17 cellular contexts compared by ENCODE assay signal in genomic region chr16:30555848-30556473, GRCh38. TPM values are rescaled to one million over a fixed set of nuclear protein-coding genes. Genes with fewer than 3 reads are reported as not detected.
DNase-seq lines count a peak whose midpoint lies in the region; ATAC-seq, FAIRE-seq and TF ChIP-seq lines count a peak whose summit lies in the region.
"Had no signal": no experiment of that assay in that cellular context is flagged by ENCODE, and none has a peak within 500 bp of the region (broad histone marks: within the 10 kb centered on the region; RNA-seq: fewer than 3 reads in every experiment).

No MANE protein-coding gene starts in this region.

- no peak overlapping the region for H3K9ac ChIP-seq in astrocyte (ENCODE audit: low read length)
- H3K9ac ChIP-seq in neural progenitor cell, result no peak overlapping the region

- ATAC-seq in GM19452 (IDR thresholded peaks at IDR 0.05; ENCODE audit: unreplicated experiment), result no peak
- ATAC-seq: gastroesophageal sphincter, GM12878 had no signal

- peaks cover 24% of the 10 kb centered on the region for H3F3A ChIP-seq in neural progenitor cell (ENCODE audit: low read depth)

- H3K27me3 Mint-ChIP-seq in astrocyte (ENCODE audit: low read depth, unreplicated experiment), result no peaks in the 10 kb centered on the region
- peaks cover 6% of the 10 kb centered on the region for H3K27me3 Mint-ChIP-seq in neural progenitor cell (ENCODE audit: insufficient read depth, low read depth)

- H3K9me3 ChIP-seq in HEK293 (ENCODE audit: control insufficient read depth, insufficient read depth, low read depth, low read length) (no peaks in the 10 kb centered on the region), astrocyte (ENCODE audit: insufficient read depth, low read depth, low read length) (no peaks in the 10 kb centered on the region), neural progenitor cell (ENCODE audit: low read depth) (no peaks in the 10 kb centered on the region)
- H3K9me3 ChIP-seq: gastroesophageal sphincter, thyroid gland had no signal

- H3K4me2 ChIP-seq in astrocyte (ENCODE audit: low read length) (no peak overlapping the region), neural progenitor cell (no peak overlapping the region)

- H4K20me1 ChIP-seq in astrocyte (ENCODE audit: insufficient read depth, low read length), result peaks cover 5% of the 10 kb centered on the region
- no peaks in the 10 kb centered on the region for H4K20me1 ChIP-seq in neural progenitor cell (ENCODE audit: low read depth)

- H3K27me3 ChIP-seq in astrocyte (ENCODE audit: insufficient read depth, low read length), result no peaks in the 10 kb centered on the region
- peaks cover 4% of the 10 kb centered on the region for H3K27me3 ChIP-seq in neural progenitor cell
- H3K27me3 ChIP-seq: gastroesophageal sphincter, thyroid gland had no signal

- no peak overlapping the region for H2AFZ ChIP-seq in astrocyte (ENCODE audit: low read depth, low read length)
- H2AFZ ChIP-seq in neural progenitor cell (replicated peaks), result no peak overlapping the region

- H3K27ac Mint-ChIP-seq in astrocyte (ENCODE audit: unreplicated experiment) (no peak overlapping the region), neural progenitor cell (peak overlapping the region; percentile 22)

- TF ChIP-seq CTCF in HEK293 (tag by site-specific recombination; IDR thresholded peaks at IDR 0.05), result no peak
- TF ChIP-seq CTCF in astrocyte (IDR thresholded peaks at IDR 0.05; ENCODE audit: insufficient read depth, low read depth, low read length), result no peak
- no peak for TF ChIP-seq CTCF in neural progenitor cell (IDR thresholded peaks at IDR 0.05)

- H3K9me3 Mint-ChIP-seq in astrocyte (ENCODE audit: unreplicated experiment) (no peaks in the 10 kb centered on the region), neural progenitor cell (peaks cover 2% of the 10 kb centered on the region)

- H3K79me2 ChIP-seq in astrocyte (ENCODE audit: insufficient read depth, low read length), result peaks cover 24% of the 10 kb centered on the region
- peaks cover 22% of the 10 kb centered on the region for H3K79me2 ChIP-seq in neural progenitor cell (ENCODE audit: low read depth)

- DNase-seq in NCI-H82 (lab: John Stamatoyannopoulos, UW) (peak; percentile 46), NCI-H82 treated with DMSO at 0.1 percent for 48 hours (lab: John Stamatoyannopoulos, UW; ENCODE audit: unreplicated experiment) (no peak), astrocyte (ENCODE audit: low read depth) (no peak), neural progenitor cell (ENCODE audit: low spot score) (no peak), erythroblast (lab: John Stamatoyannopoulos, UW) (no peak), NCI-H526 treated with DMSO at 0.1 percent for 48 hours (lab: John Stamatoyannopoulos, UW) (no peak)
- DNase-seq: activated CD4-positive, alpha-beta T cell treated with anti-CD3 and anti-CD28 coated beads, Interleukin-2, amount 50 U/mL, for 48 hours; anterior cingulate cortex; DMS79; OCI-M1; thyroid gland had no signal

- peaks cover 9 to 37% of the 10 kb centered on the region in 2 experiments; a peak in 2 of 3 replicates for H3K36me3 ChIP-seq in HEK293 (ENCODE audit: control insufficient read depth in 2 of 2, insufficient read depth in 1 of 2, low read length in 2 of 2)
- H3K36me3 ChIP-seq in astrocyte (ENCODE audit: insufficient read depth, low read length), result no peaks in the 10 kb centered on the region
- H3K36me3 ChIP-seq in neural progenitor cell, result no peaks in the 10 kb centered on the region

- H3K4me1 ChIP-seq in HEK293 (ENCODE audit: control insufficient read depth, insufficient read depth, low read length) (peaks cover 2% of the 10 kb centered on the region; the same call in 1 of the 2 replicates), astrocyte (ENCODE audit: insufficient read depth, low read length) (peaks cover 9% of the 10 kb centered on the region), neural progenitor cell (no peaks in the 10 kb centered on the region)

- H3K4me3 ChIP-seq in HEK293 (ENCODE audit: low read depth, low read length), result no peak overlapping the region
- H3K4me3 ChIP-seq in astrocyte (ENCODE audit: insufficient read depth, low read depth, low read length), result no peak overlapping the region
- no peak overlapping the region for H3K4me3 ChIP-seq in neural progenitor cell
- H3K4me3 ChIP-seq: skin epidermis, thyroid gland had no signal

- FAIRE-seq in astrocyte (lab: Jason Lieb, UNC), result no peak
- FAIRE-seq: GM12878 had no signal

- H3K27ac ChIP-seq in HEK293 (ENCODE audit: extremely low read depth, low read depth, low read length) (no peak overlapping the region), astrocyte (ENCODE audit: low read depth, low read length) (no peak overlapping the region), neural progenitor cell (no peak overlapping the region)
- H3K27ac ChIP-seq: thyroid gland had no signal

- CTCF ChIA-PET in HEK293 (lab: Yijun Ruan, JAX), result no interaction called here

- H3K4me3 Mint-ChIP-seq in astrocyte (ENCODE audit: unreplicated experiment) (peak overlapping the region; percentile 62), neural progenitor cell (peak overlapping the region; percentile 89)

- H3K36me3 Mint-ChIP-seq in astrocyte (ENCODE audit: low read depth, unreplicated experiment) (no peaks in the 10 kb centered on the region), neural progenitor cell (peaks cover 21% of the 10 kb centered on the region)

- H3K4me1 Mint-ChIP-seq in astrocyte (ENCODE audit: low read depth, unreplicated experiment) (peaks cover 5% of the 10 kb centered on the region), neural progenitor cell (peaks cover 18% of the 10 kb centered on the region)

- no peak for TF ChIP-seq POLR2A in erythroblast (IDR thresholded peaks at IDR 0.05; ENCODE audit: low read length)

- POLR2A ChIA-PET in HEK293 (lab: Yijun Ruan, JAX), result interaction anchor here (3.9 kb wide), 1 partner anchor 21 kb away, joined by 69 read pairs; the partner anchor contains the start of gene ZNF747

TF ChIP-seq in HEK293, 187 proteins besides CTCF, POLR2A, EP300 and RAD21:
- TF ChIP-seq SCRT1 (tag by site-specific recombination; IDR thresholded peaks at IDR 0.05; ENCODE audit: borderline replicate concordance) (0 out of 2 replicates have a peak, but pooled peaks have one; percentile 16), EGR2 (tag by site-specific recombination; IDR thresholded peaks at IDR 0.05; ENCODE audit: low read depth) (no peak), SCRT2 (tag by site-specific recombination; IDR thresholded peaks at IDR 0.05) (peak; percentile 82; the same call in 1 of the 2 replicates), ZNF624 (tag by site-specific recombination; IDR thresholded peaks at IDR 0.05) (no peak), ZNF341 (tag by site-specific recombination; IDR thresholded peaks at IDR 0.05; ENCODE audit: low read depth) (peak; percentile 50)
- TF ChIP-seq, protein P1, sequence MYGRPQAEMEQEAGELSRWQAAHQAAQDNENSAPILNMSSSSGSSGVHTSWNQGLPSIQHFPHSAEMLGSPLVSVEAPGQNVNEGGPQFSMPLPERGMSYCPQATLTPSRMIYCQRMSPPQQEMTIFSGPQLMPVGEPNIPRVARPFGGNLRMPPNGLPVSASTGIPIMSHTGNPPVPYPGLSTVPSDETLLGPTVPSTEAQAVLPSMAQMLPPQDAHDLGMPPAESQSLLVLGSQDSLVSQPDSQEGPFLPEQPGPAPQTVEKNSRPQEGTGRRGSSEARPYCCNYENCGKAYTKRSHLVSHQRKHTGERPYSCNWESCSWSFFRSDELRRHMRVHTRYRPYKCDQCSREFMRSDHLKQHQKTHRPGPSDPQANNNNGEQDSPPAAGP (tag by site-specific recombination; IDR thresholded peaks at IDR 0.05), result peak; percentile 34; the same call in 1 of the 2 replicates

RNA-seq across cellular contexts. Expression of gene ZNF764, which starts 2.2 kb away (rescaled TPM):
- 6.9 and 8.5 TPM in 2 replicates for total RNA-seq in astrocyte
- 3.6 and 12.6 TPM in 2 replicates for total RNA-seq in neural progenitor cell (ENCODE audit: low replicate concordance)

RNA-seq across cellular contexts. Expression of gene ZNF688, which starts 15.6 kb away (rescaled TPM):
- total RNA-seq in astrocyte, result 5.4 and 5.9 TPM in 2 replicates
- 3.6 and 6.2 TPM in 2 replicates for total RNA-seq in neural progenitor cell (ENCODE audit: low replicate concordance)

RNA-seq across cellular contexts. Expression of gene ZNF747, which starts 21.3 kb away (rescaled TPM):
- total RNA-seq in astrocyte, result 5.2 and 6.6 TPM in 2 replicates
- 7.0 and 14.5 TPM in 2 replicates for total RNA-seq in neural progenitor cell (ENCODE audit: low replicate concordance)

RNA-seq across cellular contexts. Expression of gene ZNF785, which starts 29.5 kb away (rescaled TPM):
- total RNA-seq in astrocyte (9.3 and 9.7 TPM in 2 replicates), neural progenitor cell (ENCODE audit: low replicate concordance) (17.8 and 19.5 TPM in 2 replicates)
- total RNA-seq: A172 had no signal

RNA-seq across cellular contexts. Expression of gene ZNF768, which starts 29.6 kb away (rescaled TPM):
- total RNA-seq in astrocyte (23.1 and 26.6 TPM in 2 replicates), neural progenitor cell (ENCODE audit: low replicate concordance) (15.5 and 49.9 TPM in 2 replicates)
